19 cellular contexts compared by ENCODE assay signal in the genomic region with DNA sequence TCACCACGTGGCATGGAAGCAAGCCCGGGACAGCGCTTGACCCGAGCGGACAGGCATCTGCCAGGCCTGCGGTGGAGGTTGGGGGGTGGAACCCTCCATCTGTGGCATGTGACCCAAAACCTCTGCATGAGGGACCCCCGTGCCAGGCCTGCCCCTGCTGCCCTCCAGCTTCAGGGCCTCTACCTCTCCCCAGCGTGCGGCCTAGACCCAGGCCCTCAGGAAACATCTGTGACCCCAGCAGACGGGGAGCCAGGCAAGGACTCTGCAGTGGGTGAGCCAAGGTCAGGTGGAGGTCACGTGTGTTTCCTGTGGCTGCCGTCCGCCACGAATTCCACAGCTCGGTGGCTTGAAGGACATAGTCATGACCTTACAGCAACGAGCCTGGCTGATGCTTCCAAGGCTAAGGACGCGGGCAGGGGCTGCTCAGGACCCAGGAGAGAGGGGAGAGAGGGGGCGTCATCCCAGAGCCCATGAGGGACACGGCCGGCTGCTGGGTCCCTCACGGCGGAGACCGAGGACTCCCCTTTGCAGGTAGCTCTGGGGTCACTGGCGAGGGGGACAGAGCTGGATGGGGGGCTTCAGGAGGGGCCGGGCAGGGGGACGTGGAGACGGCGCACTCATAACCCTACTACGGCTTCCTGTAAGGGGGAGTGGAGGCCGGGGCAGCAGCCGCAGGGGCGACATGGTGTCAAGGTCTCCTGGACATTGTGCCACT.
DNase-seq lines count a peak whose midpoint lies in the region; ATAC-seq and TF ChIP-seq lines count a peak whose summit lies in the region.
"Had no signal": no experiment of that assay in that cellular context is flagged by ENCODE, and none has a peak within 500 bp of the region (broad histone marks: within the 10 kb centered on the region; RNA-seq: fewer than 3 reads in every experiment).

No MANE protein-coding gene starts in this region.

- no peak overlapping the region for H4K91ac ChIP-seq in trophoblast cell (ENCODE audit: low read depth, low read length)

- H3K79me2 ChIP-seq in trophoblast cell (ENCODE audit: control insufficient read depth, insufficient read depth, low read length, poor library complexity), result no peaks in the 10 kb centered on the region

- H4K12ac ChIP-seq in trophoblast cell (ENCODE audit: low read depth, low read length), result no peak overlapping the region

- ATAC-seq in Right ventricle myocardium inferior, result no peak
- ATAC-seq in aorta (ENCODE audit: low FRiP score), result no peak
- ATAC-seq in foreskin keratinocyte, result no peak

- H3K27me3 Mint-ChIP-seq in chondrocyte (ENCODE audit: low read depth), result peaks cover 22% of the 10 kb centered on the region
- H3K27me3 Mint-ChIP-seq: IgD-negative memory B cell had no signal

- no peak overlapping the region for H3K9ac ChIP-seq in trophoblast cell (ENCODE audit: low read length)

- H3K4me3 Mint-ChIP-seq in chondrocyte (ENCODE audit: unreplicated experiment), result no peak overlapping the region
- H3K4me3 Mint-ChIP-seq: IgD-negative memory B cell had no signal

- no peak overlapping the region for H3K27ac Mint-ChIP-seq in chondrocyte (ENCODE audit: unreplicated experiment)

- peak; percentile 53 for DNase-seq in Right ventricle myocardium inferior (ENCODE audit: missing footprints)
- DNase-seq in cardiac septum (ENCODE audit: low spot score), result no peak
- peak; percentile 80 for DNase-seq in chondrocyte (ENCODE audit: low spot score)
- DNase-seq in trophoblast cell, result no peak
- peak; percentile 27 to 60 for DNase-seq in aorta
- no peak for DNase-seq in ureter (ENCODE audit: low spot score)
- DNase-seq in foreskin keratinocyte, result no peak
- DNase-seq: 8988T, DMS53, EL, GF-D8, MV-4-11, NCI-H1105 treated with DMSO at 0.1 percent for 48 hours, NCI-H2029 treated with DMSO at 0.1 percent for 48 hours, NCI-H2171, NCI-H524 treated with DMSO at 0.1 percent for 48 hours, NCI-H82, Peyer's patch had no signal

- H3K4ac ChIP-seq in trophoblast cell (ENCODE audit: low read depth, low read length), result no peak overlapping the region

- no peak overlapping the region for H2BK5ac ChIP-seq in trophoblast cell (ENCODE audit: low read depth, low read length, poor library complexity)

- H3K18ac ChIP-seq in trophoblast cell (ENCODE audit: low read length), result no peak overlapping the region

- no peak overlapping the region for H3K23ac ChIP-seq in trophoblast cell (ENCODE audit: low read length)

- H4K8ac ChIP-seq in trophoblast cell (ENCODE audit: low read depth, low read length), result no peak overlapping the region

- no peak overlapping the region for H3K27ac ChIP-seq in trophoblast cell (ENCODE audit: low read depth, low read length)
- no peak overlapping the region for H3K27ac ChIP-seq in aorta (ENCODE audit: low read depth in 1 of 2, low read length in 2 of 2)
- H3K27ac ChIP-seq in foreskin keratinocyte, result no peak overlapping the region
- H3K27ac ChIP-seq: Peyer's patch had no signal

- no peaks in the 10 kb centered on the region for H3K36me3 Mint-ChIP-seq in chondrocyte (ENCODE audit: low read depth)
- H3K36me3 Mint-ChIP-seq: IgD-negative memory B cell had no signal

- no peak overlapping the region for H2BK12ac ChIP-seq in trophoblast cell (ENCODE audit: low read length)

- H3K9me3 Mint-ChIP-seq in chondrocyte (ENCODE audit: low read depth), result no peaks in the 10 kb centered on the region
- H3K9me3 Mint-ChIP-seq: IgD-negative memory B cell had no signal

- no peaks in the 10 kb centered on the region for H3K27me3 ChIP-seq in trophoblast cell (ENCODE audit: insufficient read depth, low read length)
- H3K27me3 ChIP-seq in aorta (ENCODE audit: control insufficient read depth in 1 of 2, insufficient read depth in 2 of 2, low read length in 1 of 2), result no peaks in the 10 kb centered on the region
- H3K27me3 ChIP-seq in foreskin keratinocyte, result no peaks in the 10 kb centered on the region
- H3K27me3 ChIP-seq: Peyer's patch had no signal

- no CpG with 5 or more reads among the region's 33 CpGs for WGBS in trophoblast cell (ENCODE audit: extremely low coverage, insufficient coverage, insufficient read length)
- 69 to 75% methylated on average over 31 to 33 of the region's 33 CpGs for WGBS in aorta, 2 donors

- H3K4me1 Mint-ChIP-seq in chondrocyte (ENCODE audit: low read depth), result no peaks in the 10 kb centered on the region

- no peak overlapping the region for H3K4me2 ChIP-seq in trophoblast cell (ENCODE audit: low read length)

- TF ChIP-seq CTCF in chondrocyte (IDR thresholded peaks at IDR 0.05), result no peak
- no peak for TF ChIP-seq CTCF in foreskin keratinocyte (conservative IDR thresholded peaks at IDR 0.05)

- H2AK5ac ChIP-seq in trophoblast cell (ENCODE audit: low read length), result no peak overlapping the region

- no peak overlapping the region for H2AFZ ChIP-seq in trophoblast cell (ENCODE audit: insufficient read depth, low read length, poor library complexity)

- peaks cover 8% of the 10 kb centered on the region for H3K9me3 ChIP-seq in trophoblast cell (ENCODE audit: insufficient read depth, low read depth, low read length)
- H3K9me3 ChIP-seq in aorta (ENCODE audit: control insufficient read depth, low read length), result no peaks in the 10 kb centered on the region
- H3K9me3 ChIP-seq: Peyer's patch had no signal

- no peak overlapping the region for H3K14ac ChIP-seq in trophoblast cell (ENCODE audit: low read length)

- H3K79me1 ChIP-seq in trophoblast cell (ENCODE audit: low read length), result no peaks in the 10 kb centered on the region

- intact Hi-C loops in Right ventricle myocardium inferior (cut with DNase I), result no loop called here
- intact Hi-C loops in cardiac septum (cut with DNase I), result no loop called here
- intact Hi-C loops in aorta (cut with DNase I), result no loop called here

- H3K4me1 ChIP-seq in trophoblast cell (ENCODE audit: control insufficient read depth in 1 of 2, insufficient read depth in 2 of 2, low read length in 2 of 2) (no peaks in the 10 kb centered on the region), aorta (ENCODE audit: control insufficient read depth in 1 of 2, insufficient read depth in 2 of 2, low read length in 2 of 2) (no peaks in the 10 kb centered on the region), foreskin keratinocyte (no peaks in the 10 kb centered on the region)
- H3K4me1 ChIP-seq: Peyer's patch had no signal

- no peak overlapping the region for H2BK120ac ChIP-seq in trophoblast cell (ENCODE audit: insufficient read depth, low read length, poor library complexity)

- H3K36me3 ChIP-seq in trophoblast cell (ENCODE audit: control insufficient read depth in 1 of 2, insufficient read depth in 2 of 2, low read length in 2 of 2), result no peaks in the 10 kb centered on the region
- H3K36me3 ChIP-seq in aorta (ENCODE audit: control insufficient read depth in 1 of 2, insufficient read depth in 2 of 2, low read length in 1 of 2), result no peaks in the 10 kb centered on the region
- H3K36me3 ChIP-seq: Peyer's patch had no signal

- H3K4me3 ChIP-seq in trophoblast cell (ENCODE audit: low read depth, low read length) (peak overlapping the region; percentile 12), aorta (ENCODE audit: low read length in 2 of 2) (no peak overlapping the region)
- H3K4me3 ChIP-seq: Peyer's patch had no signal

Comparison
In these comparisons a context has a peak if more than half of its experiments do, and no peak if none do; other contexts are left out.
1. DNase-seq: peak in Right ventricle myocardium inferior (single experiment), chondrocyte (single experiment) and aorta (2 of 2); none in cardiac septum (single experiment), trophoblast cell (0 of 2), ureter (single experiment) and foreskin keratinocyte (0 of 2).